In genomic region chr2:100817388-100817985, GRCh38 we compare ENCODE assay signal across 1 cellular context.
TF ChIP-seq lines count a peak whose summit lies in the region.

No MANE protein-coding gene starts in this region.

TF ChIP-seq in HCT116, 20 proteins besides CTCF, POLR2A, EP300 and RAD21 (continued from another document):
- TF ChIP-seq CBX3 (IDR thresholded peaks at IDR 0.05; ENCODE audit: low read depth) (no peak), ZBTB33 (IDR thresholded peaks at IDR 0.05; ENCODE audit: extremely low read depth, insufficient replicate concordance, low read length) (no peak), EZH2phosphoT487 (IDR thresholded peaks at IDR 0.05; ENCODE audit: borderline replicate concordance) (no peak), ELF1 (IDR thresholded peaks at IDR 0.05; ENCODE audit: borderline replicate concordance, low read depth) (no peak), ZFX (IDR thresholded peaks at IDR 0.05) (no peak), ATF3 (IDR thresholded peaks at IDR 0.05) (no peak), SRF (IDR thresholded peaks at IDR 0.05; ENCODE audit: low read depth) (no peak), TCF7L2 (IDR thresholded peaks at IDR 0.05; ENCODE audit: borderline replicate concordance, extremely low read depth, insufficient read depth, insufficient read length) (no peak), REST (IDR thresholded peaks at IDR 0.05; ENCODE audit: low read depth) (no peak), EGR1 (IDR thresholded peaks at IDR 0.05; ENCODE audit: low read depth) (no peak), ZNF274 (IDR thresholded peaks at IDR 0.05; ENCODE audit: low read depth, low read length) (no peak)
